In the genomic region with DNA sequence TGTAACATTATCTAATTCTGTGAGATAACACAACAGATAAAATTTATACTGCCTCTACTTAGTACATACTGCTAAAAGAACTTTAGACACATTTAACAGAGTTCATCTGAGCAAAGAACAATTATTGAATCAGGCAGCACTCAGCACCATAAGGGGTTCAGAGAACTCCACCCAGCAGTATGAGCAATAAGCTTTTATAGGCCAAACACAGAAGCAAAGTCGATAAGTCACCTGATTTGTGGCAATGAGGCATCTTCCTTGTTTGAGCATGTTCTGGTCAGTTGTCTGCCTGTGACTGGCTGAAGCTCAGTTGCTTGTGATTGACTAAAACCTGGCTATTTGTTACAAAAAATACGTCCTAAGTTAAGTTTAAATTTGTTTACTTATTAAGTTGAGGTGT, we compare ENCODE assay signal across 29 cellular contexts.
"Had no signal": no experiment of that assay in that cellular context is flagged by ENCODE, and none has a peak within 500 bp of the region (broad histone marks: within the 10 kb centered on the region; RNA-seq: fewer than 3 reads in every experiment).

No MANE protein-coding gene starts in this region.

- ATAC-seq: activated naive CD8-positive, alpha-beta T cell treated with anti-CD3 and anti-CD28 coated beads, Interleukin-2, amount 50 U/mL, for 24 hours; activated T-cell treated with anti-CD3 and anti-CD28 coated beads, Interleukin-2, amount 50 U/mL, for 4 hours had no signal

- DNase-seq: activated B cell treated with CpG ODN at 0.5 μM for 24 hours; activated CD4-positive, alpha-beta memory T cell treated with anti-CD3 and anti-CD28 coated beads for 36 hours; activated CD4-positive, alpha-beta T cell treated with anti-CD3 and anti-CD28 coated beads for 4 hours; activated CD4-positive, alpha-beta T cell treated with anti-CD3 and anti-CD28 coated beads, Interleukin-2, amount 50 U/mL, for 1 hour; activated CD4-positive, CD25-positive, alpha-beta regulatory T cell treated with anti-CD3 and anti-CD28 coated beads, Interleukin-2, amount 50 U/mL, for 72 hours; activated CD8-positive, alpha-beta memory T cell treated with anti-CD3 and anti-CD28 coated beads, Interleukin-2, amount 50 U/mL, for 4 hours; activated gamma-delta T cell treated with Interleukin-2 at 50 U/mL for 16 hours; activated naive CD4-positive, alpha-beta T cell treated with anti-CD3 and anti-CD28 coated beads, Interleukin-2, amount 10 ng/mL, durations not matched to agents 7 days and 5 days; activated naive CD8-positive, alpha-beta T cell treated with anti-CD3 and anti-CD28 coated beads, Interleukin-2, amount 50 U/mL, for 24 hours; activated T-cell treated with anti-CD3 and anti-CD28 coated beads for 4 hours; activated T-cell treated with anti-CD3 and anti-CD28 coated beads, Interleukin-2, amount 50 U/mL, for 4 hours; anterior cingulate cortex; caudate nucleus; cerebellar nuclear complex; KG1; NCI-H1092 treated with DMSO at 0.1 percent for 48 hours; NCI-H1417 treated with DMSO at 0.1 percent for 48 hours; NCI-H1694; NCI-H1930; NCI-H2081 treated with DMSO at 0.1 percent for 48 hours; NCI-H226; NCI-H524 treated with DMSO at 0.1 percent for 48 hours; NK-92 treated with Interleukin-12 subunit alpha and Interleukin-12 subunit beta, amount 100 ng/mL, for 24 hours; SHP77 treated with DMSO at 0.1 percent for 48 hours; SW 1271; T-helper 1 cell; T-helper 2 cell; T-helper 9 cell had no signal

- H3K27ac ChIP-seq: VCaP had no signal
